ENCODE assay signal across 16 cellular contexts in genomic region chr19:7426986-7427385, GRCh38.
DNase-seq lines count a peak whose midpoint lies in the region; ATAC-seq and TF ChIP-seq lines count a peak whose summit lies in the region.
"Had no signal": no experiment of that assay in that cellular context is flagged by ENCODE, and none has a peak within 500 bp of the region (broad histone marks: within the 10 kb centered on the region; RNA-seq: fewer than 3 reads in every experiment).

No MANE protein-coding gene starts in this region.

- CTCF ChIA-PET in activated CD4-positive, alpha-beta T cell treated with anti-CD3 and anti-CD28 coated beads for 36 hours (lab: Charles Lee) = interaction anchor here (0.6 kb wide), 1 partner anchor 17 kb away, joined by 5 read pairs; no protein-coding TSS in a partner anchor

- no peaks in the 10 kb centered on the region for H3K4me1 ChIP-seq in ascending aorta
- H3K4me1 ChIP-seq: gastrocnemius medialis, prostate gland had no signal

- peaks cover 38% of the 10 kb centered on the region for H3K4me1 Mint-ChIP-seq in activated CD4-positive, alpha-beta T cell treated with anti-CD3 and anti-CD28 coated beads for 36 hours
- H3K4me1 Mint-ChIP-seq in T-helper 17 cell = peaks cover 38% of the 10 kb centered on the region
- peaks cover 24% of the 10 kb centered on the region for H3K4me1 Mint-ChIP-seq in activated naive CD8-positive, alpha-beta T cell treated with anti-CD3 and anti-CD28 coated beads for 36 hours

- peaks cover 12% of the 10 kb centered on the region for H3K36me3 Mint-ChIP-seq in activated CD4-positive, alpha-beta T cell treated with anti-CD3 and anti-CD28 coated beads for 36 hours (ENCODE audit: low read depth)
- peaks cover 6% of the 10 kb centered on the region for H3K36me3 Mint-ChIP-seq in T-helper 17 cell (ENCODE audit: low read depth)
- H3K36me3 Mint-ChIP-seq in activated naive CD8-positive, alpha-beta T cell treated with anti-CD3 and anti-CD28 coated beads for 36 hours = peaks cover 8% of the 10 kb centered on the region

- POLR2A ChIA-PET in activated CD4-positive, alpha-beta T cell treated with anti-CD3 and anti-CD28 coated beads for 36 hours (lab: Charles Lee) = no interaction called here

- H3K9me3 ChIP-seq in T-helper 17 cell (ENCODE audit: control insufficient read depth, low read length, poor library complexity, severe bottlenecking) (no peaks in the 10 kb centered on the region), ascending aorta (no peaks in the 10 kb centered on the region)
- H3K9me3 ChIP-seq: body of pancreas, gastrocnemius medialis, prostate gland had no signal

- H3K27ac Mint-ChIP-seq in activated CD4-positive, alpha-beta T cell treated with anti-CD3 and anti-CD28 coated beads for 36 hours = peak overlapping the region; percentile 67
- peak overlapping the region; percentile 99 for H3K27ac Mint-ChIP-seq in T-helper 17 cell
- peak overlapping the region; percentile 74 for H3K27ac Mint-ChIP-seq in activated naive CD8-positive, alpha-beta T cell treated with anti-CD3 and anti-CD28 coated beads for 36 hours

- intact Hi-C loops in activated CD4-positive, alpha-beta T cell treated with anti-CD3 and anti-CD28 coated beads for 36 hours (cut with DNase I, micrococcal nuclease) = no loop called here
- intact Hi-C loops in ascending aorta (cut with DNase I) = no loop called here

- ATAC-seq in activated CD4-positive, alpha-beta T cell treated with anti-CD3 and anti-CD28 coated beads for 36 hours = peak; percentile 67
- ATAC-seq in T-helper 17 cell = peak; percentile 90
- no peak for ATAC-seq in HG02759 (IDR thresholded peaks at IDR 0.05; ENCODE audit: unreplicated experiment)
- ATAC-seq: body of pancreas, gastrocnemius medialis had no signal

- no peaks in the 10 kb centered on the region for H3K36me3 ChIP-seq in ascending aorta
- H3K36me3 ChIP-seq: prostate gland had no signal

- DNase-seq in activated CD4-positive, alpha-beta T cell treated with anti-CD3 and anti-CD28 coated beads for 36 hours = peak; percentile 63
- no peak for DNase-seq in activated CD4-positive, alpha-beta T cell treated with anti-CD3 and anti-CD28 coated beads, Interleukin-2, amount 50 U/mL, for 4 hours
- DNase-seq in T-helper 17 cell = peak in 2 of 3 donors; percentile 20 to 48
- DNase-seq in activated naive CD8-positive, alpha-beta T cell treated with anti-CD3 and anti-CD28 coated beads for 36 hours = peak; percentile 44
- peak; percentile 5 for DNase-seq in stimulated activated CD8-positive, alpha-beta memory T cell treated with anti-CD3 and anti-CD28 coated beads, Interleukin-15, amount 100 ng/mL, for 24 hours (ENCODE audit: low read depth)
- no peak for DNase-seq in kidney glomerular epithelial cell (lab: John Stamatoyannopoulos, UW)
- no peak for DNase-seq in ascending aorta (ENCODE audit: low spot score in 2 of 2)
- DNase-seq: 8988T; body of pancreas; effector CD8-positive, alpha-beta T cell; gastrocnemius medialis; GDM1; MM.1S; NK-92 treated with Interleukin-12 subunit alpha and Interleukin-12 subunit beta, amount 100 ng/mL, for 24 hours had no signal

- no peak overlapping the region for H3K4me3 ChIP-seq in ascending aorta
- H3K4me3 ChIP-seq: body of pancreas, gastrocnemius medialis, prostate gland had no signal

- no peaks in the 10 kb centered on the region for H3K27me3 ChIP-seq in ascending aorta
- H3K27me3 ChIP-seq: body of pancreas, gastrocnemius medialis had no signal

- no peak overlapping the region for H3K27ac ChIP-seq in ascending aorta
- H3K27ac ChIP-seq: gastrocnemius medialis had no signal

- H3K4me3 Mint-ChIP-seq in activated CD4-positive, alpha-beta T cell treated with anti-CD3 and anti-CD28 coated beads for 36 hours = peak overlapping the region; percentile 26
- H3K4me3 Mint-ChIP-seq in T-helper 17 cell = peak overlapping the region; percentile 77
- no peak overlapping the region for H3K4me3 Mint-ChIP-seq in activated naive CD8-positive, alpha-beta T cell treated with anti-CD3 and anti-CD28 coated beads for 36 hours

- no peaks in the 10 kb centered on the region for H3K27me3 Mint-ChIP-seq in activated CD4-positive, alpha-beta T cell treated with anti-CD3 and anti-CD28 coated beads for 36 hours
- H3K27me3 Mint-ChIP-seq in T-helper 17 cell = no peaks in the 10 kb centered on the region
- H3K27me3 Mint-ChIP-seq in activated naive CD8-positive, alpha-beta T cell treated with anti-CD3 and anti-CD28 coated beads for 36 hours = no peaks in the 10 kb centered on the region

- no peaks in the 10 kb centered on the region for H3K9me3 Mint-ChIP-seq in activated CD4-positive, alpha-beta T cell treated with anti-CD3 and anti-CD28 coated beads for 36 hours (ENCODE audit: low read depth)
- no peaks in the 10 kb centered on the region for H3K9me3 Mint-ChIP-seq in activated naive CD8-positive, alpha-beta T cell treated with anti-CD3 and anti-CD28 coated beads for 36 hours

- no peak for TF ChIP-seq CTCF in ascending aorta (IDR thresholded peaks at IDR 0.05)

Comparison
In these comparisons a context has a peak if more than half of its experiments do, and no peak if none do; other contexts are left out.
1. DNase-seq: peak in activated CD4-positive, alpha-beta T cell treated with anti-CD3 and anti-CD28 coated beads for 36 hours (single experiment), T-helper 17 cell (2 of 3), activated naive CD8-positive, alpha-beta T cell treated with anti-CD3 and anti-CD28 coated beads for 36 hours (single experiment) and stimulated activated CD8-positive, alpha-beta memory T cell treated with anti-CD3 and anti-CD28 coated beads, Interleukin-15, amount 100 ng/mL, for 24 hours (single experiment); none in activated CD4-positive, alpha-beta T cell treated with anti-CD3 and anti-CD28 coated beads, Interleukin-2, amount 50 U/mL, for 4 hours (0 of 2), kidney glomerular epithelial cell (single experiment) and ascending aorta (0 of 2).
2. Peak in every context shown above with its lines, with median percentiles within 50 percentile points of each other: H3K27ac Mint-ChIP-seq.